In genomic region chr13:40483601-40484000, GRCh38 we compare ENCODE assay signal across 14 cellular contexts.
DNase-seq lines count a peak whose midpoint lies in the region; ATAC-seq and TF ChIP-seq lines count a peak whose summit lies in the region.
"Had no signal": no experiment of that assay in that cellular context is flagged by ENCODE, and none has a peak within 500 bp of the region (broad histone marks: within the 10 kb centered on the region; RNA-seq: fewer than 3 reads in every experiment).

No MANE protein-coding gene starts in this region.

- H3K27me3 ChIP-seq in right atrium auricular region (no peaks in the 10 kb centered on the region), sigmoid colon (no peaks in the 10 kb centered on the region), upper lobe of right lung (no peaks in the 10 kb centered on the region)
- H3K27me3 ChIP-seq: testis had no signal

- TF ChIP-seq POLR2A in sigmoid colon (IDR thresholded peaks at IDR 0.05), result no peak

- WGBS in sigmoid colon, 2 donors, result 92 to 96% methylated on average over 13 of the region's 13 CpGs

- H3K27ac ChIP-seq in right atrium auricular region (no peak overlapping the region), sigmoid colon (no peak overlapping the region), upper lobe of right lung (no peak overlapping the region)
- H3K27ac ChIP-seq: C4-2B, epithelial cell of prostate, testis had no signal

- ATAC-seq in Right ventricle myocardium inferior (peak; percentile 74), upper lobe of right lung (no peak)

- no peak for TF ChIP-seq EP300 in sigmoid colon (IDR thresholded peaks at IDR 0.05)

- no peak overlapping the region for H3K4me3 ChIP-seq in right atrium auricular region
- H3K4me3 ChIP-seq in sigmoid colon, result no peak overlapping the region
- H3K4me3 ChIP-seq in upper lobe of right lung, result no peak overlapping the region
- H3K4me3 ChIP-seq: testis had no signal

- H3K9me3 ChIP-seq in right atrium auricular region, result no peaks in the 10 kb centered on the region
- no peaks in the 10 kb centered on the region for H3K9me3 ChIP-seq in sigmoid colon
- no peaks in the 10 kb centered on the region for H3K9me3 ChIP-seq in upper lobe of right lung
- H3K9me3 ChIP-seq: testis had no signal

- intact Hi-C loops in Right ventricle myocardium inferior (cut with DNase I), result loop anchor here (5.0 kb wide), 1 partner anchor 36 kb away; no protein-coding TSS in a partner anchor
- intact Hi-C loops in sigmoid colon (cut with DNase I), result no loop called here
- intact Hi-C loops in upper lobe of right lung (cut with DNase I), result no loop called here

- peak; percentile 83 for DNase-seq in Right ventricle myocardium inferior (ENCODE audit: missing footprints)
- no peak for DNase-seq in right atrium auricular region (ENCODE audit: low spot score)
- peak; percentile 11 for DNase-seq in NCI-H2107 (lab: John Stamatoyannopoulos, UW)
- DNase-seq in cerebellum (ENCODE audit: low spot score), result peak; percentile 27
- peak; percentile 61 for DNase-seq in superior temporal gyrus (ENCODE audit: extremely low spot score)
- no peak for DNase-seq in HT-29 (ENCODE audit: low spot score)
- DNase-seq in sigmoid colon, result no peak
- DNase-seq in upper lobe of right lung, result no peak
- DNase-seq: H9, nephron progenitor cell, small intestine, testis had no signal

- peaks cover 0 to 21% of the 10 kb centered on the region in 2 donors for H3K4me1 ChIP-seq in right atrium auricular region
- no peaks in the 10 kb centered on the region for H3K4me1 ChIP-seq in sigmoid colon
- no peaks in the 10 kb centered on the region for H3K4me1 ChIP-seq in upper lobe of right lung

- H3K36me3 ChIP-seq in right atrium auricular region, result no peaks in the 10 kb centered on the region
- no peaks in the 10 kb centered on the region for H3K36me3 ChIP-seq in sigmoid colon
- H3K36me3 ChIP-seq in upper lobe of right lung, result no peaks in the 10 kb centered on the region

- TF ChIP-seq CTCF in right atrium auricular region (IDR thresholded peaks at IDR 0.05), result no peak
- no peak for TF ChIP-seq CTCF in sigmoid colon (IDR thresholded peaks at IDR 0.05)
- no peak for TF ChIP-seq CTCF in upper lobe of right lung (IDR thresholded peaks at IDR 0.05)

Comparison
In these comparisons a context has a peak if more than half of its experiments do, and no peak if none do; other contexts are left out.
1. DNase-seq: peak in Right ventricle myocardium inferior (single experiment), NCI-H2107 (single experiment), cerebellum (single experiment) and superior temporal gyrus (single experiment); none in right atrium auricular region (single experiment), HT-29 (single experiment), sigmoid colon (single experiment) and upper lobe of right lung (single experiment).